Comparison of ENCODE assay signal across 9 cellular contexts in the genomic region with DNA sequence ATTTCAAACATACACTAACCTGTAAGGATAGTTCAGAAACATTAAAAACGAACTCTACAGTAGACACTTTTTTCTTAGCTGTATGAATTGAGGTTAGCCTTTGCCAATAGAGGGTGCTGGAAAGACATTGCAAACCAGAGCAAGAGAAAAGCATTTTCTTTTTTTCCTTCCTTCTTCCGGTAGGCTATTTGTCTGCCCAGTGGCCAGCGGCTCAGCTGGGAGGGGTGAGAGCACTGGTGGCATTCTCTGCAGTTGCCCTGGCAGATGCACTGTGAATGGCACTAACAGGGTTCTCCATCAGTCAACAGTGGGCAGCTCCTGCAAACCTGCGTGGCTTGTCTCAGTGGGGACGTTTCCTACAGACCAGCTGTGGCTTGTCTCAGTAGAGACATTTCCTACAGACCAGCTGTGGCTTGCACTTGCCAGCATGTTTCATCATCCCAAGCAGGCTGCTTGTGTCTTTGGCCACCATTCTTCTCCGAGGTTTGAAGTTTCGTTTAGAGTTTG.
DNase-seq lines count a peak whose midpoint lies in the region; ATAC-seq lines count a peak whose summit lies in the region.
"Had no signal": no experiment of that assay in that cellular context is flagged by ENCODE, and none has a peak within 500 bp of the region (broad histone marks: within the 10 kb centered on the region; RNA-seq: fewer than 3 reads in every experiment).

No MANE protein-coding gene starts in this region.

- CTCF ChIA-PET in CD4-positive, alpha-beta memory T cell (lab: Charles Lee; ENCODE audit: partially characterized antibody): no interaction called here

- H3K27me3 ChIP-seq in HUES6 (ENCODE audit: control insufficient read depth, insufficient read depth, low read length): no peaks in the 10 kb centered on the region
- H3K27me3 ChIP-seq in CD4-positive, alpha-beta memory T cell (ENCODE audit: insufficient read depth, low read length): no peaks in the 10 kb centered on the region

- H3K36me3 Mint-ChIP-seq in CD4-positive, alpha-beta memory T cell: no peaks in the 10 kb centered on the region
- H3K36me3 Mint-ChIP-seq: activated naive CD4-positive, alpha-beta T cell treated with anti-CD3 and anti-CD28 coated beads, Interleukin-2, amount 50 U/mL, for 24 hours had no signal

- H3K9me3 ChIP-seq in HUES6 (ENCODE audit: control insufficient read depth, insufficient read depth, low read depth, low read length): no peaks in the 10 kb centered on the region
- H3K9me3 ChIP-seq in CD4-positive, alpha-beta memory T cell (ENCODE audit: control insufficient read depth in 1 of 2, low read length in 2 of 2): no peaks in the 10 kb centered on the region

- H3K4me3 Mint-ChIP-seq in CD4-positive, alpha-beta memory T cell: no peak overlapping the region
- H3K4me3 Mint-ChIP-seq: activated naive CD4-positive, alpha-beta T cell treated with anti-CD3 and anti-CD28 coated beads, Interleukin-2, amount 50 U/mL, for 24 hours had no signal

- H3K9ac ChIP-seq in HUES6 (ENCODE audit: low read length): no peak overlapping the region

- no peaks in the 10 kb centered on the region for H3K36me3 ChIP-seq in HUES6 (ENCODE audit: control insufficient read depth, insufficient read depth, low read length)
- H3K36me3 ChIP-seq in CD4-positive, alpha-beta memory T cell (ENCODE audit: insufficient read depth, low read length): no peaks in the 10 kb centered on the region

- intact Hi-C loops in Right ventricle myocardium inferior (cut with DNase I) (no loop called here), cardiac septum (cut with DNase I) (no loop called here), head of caudate nucleus (cut with DNase I) (no loop called here)
- intact Hi-C loops in CD4-positive, alpha-beta memory T cell (cut with micrococcal nuclease): no loop called here

- H3K4me1 Mint-ChIP-seq in CD4-positive, alpha-beta memory T cell: no peaks in the 10 kb centered on the region
- H3K4me1 Mint-ChIP-seq: activated naive CD4-positive, alpha-beta T cell treated with anti-CD3 and anti-CD28 coated beads, Interleukin-2, amount 50 U/mL, for 24 hours had no signal

- POLR2A ChIA-PET in CD4-positive, alpha-beta memory T cell (lab: Charles Lee; ENCODE audit: partially characterized antibody): no interaction called here

- H3K9me3 Mint-ChIP-seq in CD4-positive, alpha-beta memory T cell: peaks cover 0 to 22% (median 3%) of the 10 kb centered on the region in 8 donors

- H3K27me3 Mint-ChIP-seq in CD4-positive, alpha-beta memory T cell: no peaks in the 10 kb centered on the region
- H3K27me3 Mint-ChIP-seq: activated naive CD4-positive, alpha-beta T cell treated with anti-CD3 and anti-CD28 coated beads, Interleukin-2, amount 50 U/mL, for 24 hours had no signal

- H3K27ac Mint-ChIP-seq in CD4-positive, alpha-beta memory T cell: no peak overlapping the region
- H3K27ac Mint-ChIP-seq: activated naive CD4-positive, alpha-beta T cell treated with anti-CD3 and anti-CD28 coated beads, Interleukin-2, amount 50 U/mL, for 24 hours had no signal

- peak; percentile 65 for DNase-seq in Right ventricle myocardium inferior (ENCODE audit: missing footprints)
- no peak for DNase-seq in cardiac septum (ENCODE audit: low spot score)
- DNase-seq in SW 1271 (lab: John Stamatoyannopoulos, UW): peak; percentile 60 to 93
- peak in 34 of 42 donors; percentile 8 to 70 (median 32) for DNase-seq in head of caudate nucleus
- peak; percentile 71 for DNase-seq in renal cortical epithelial cell (ENCODE audit: low read depth)
- DNase-seq in CD4-positive, alpha-beta memory T cell: no peak

- peak; percentile 95 for ATAC-seq in Right ventricle myocardium inferior
- no peak for ATAC-seq in HG03025 (IDR thresholded peaks at IDR 0.05; ENCODE audit: low FRiP score, unreplicated experiment)

- no peak overlapping the region for H3K27ac ChIP-seq in HUES6 (ENCODE audit: low read depth, low read length)
- no peak overlapping the region for H3K27ac ChIP-seq in CD4-positive, alpha-beta memory T cell (ENCODE audit: low read depth, low read length)

- H3K4me1 ChIP-seq in HUES6 (ENCODE audit: control insufficient read depth, insufficient read depth, low read length): peaks cover 6% of the 10 kb centered on the region
- H3K4me1 ChIP-seq in CD4-positive, alpha-beta memory T cell (ENCODE audit: insufficient read depth, low read length): no peaks in the 10 kb centered on the region

- H3K4me3 ChIP-seq in HUES6 (ENCODE audit: low read depth, low read length): peak overlapping the region; percentile 15; the same call in 1 of the 2 replicates
- no peak overlapping the region for H3K4me3 ChIP-seq in CD4-positive, alpha-beta memory T cell (ENCODE audit: low read length in 2 of 2)

Comparison
In these comparisons a context has a peak if more than half of its experiments do, and no peak if none do; other contexts are left out.
1. DNase-seq: peak in Right ventricle myocardium inferior (single experiment), SW 1271 (2 of 2), head of caudate nucleus (34 of 42) and renal cortical epithelial cell (single experiment); none in cardiac septum (single experiment) and CD4-positive, alpha-beta memory T cell (0 of 5).